In genomic region chr4:71549516-71550160, GRCh38 we compare ENCODE assay signal across 28 cellular contexts.
DNase-seq lines count a peak whose midpoint lies in the region; ATAC-seq, FAIRE-seq and TF ChIP-seq lines count a peak whose summit lies in the region.
"Had no signal": no experiment of that assay in that cellular context is flagged by ENCODE, and none has a peak within 500 bp of the region (broad histone marks: within the 10 kb centered on the region; RNA-seq: fewer than 3 reads in every experiment).

No MANE protein-coding gene starts in this region.

- in situ Hi-C loops in brain microvascular endothelial cell (cut with HindIII; ENCODE audit: low pct_ligation_motif_present, low sequenced_read_pairs) (no loop called here), HepG2 (cut with HindIII; ENCODE audit: extremely low pct_ligation_motif_present, low pct_unique_long_range_greater_than_20kb) (loop anchor here (10.0 kb wide), 1 partner anchor 365 kb away; no protein-coding TSS in a partner anchor)

- H3K27me3 ChIP-seq in brain microvascular endothelial cell (replicated peaks) (no peaks in the 10 kb centered on the region), HepG2 (ENCODE audit: control insufficient read depth in 1 of 2, insufficient read depth in 2 of 2, low read length in 2 of 2) (no peaks in the 10 kb centered on the region; a peak in 1 of 5 replicates), A673 (replicated peaks; ENCODE audit: insufficient read depth, low read depth, low read length, poor library complexity) (no peaks in the 10 kb centered on the region)
- H3K27me3 ChIP-seq: dorsolateral prefrontal cortex, tibial artery had no signal

- H2AFZ ChIP-seq in HepG2 (ENCODE audit: low read length), result no peak overlapping the region

- H3K27ac ChIP-seq in brain microvascular endothelial cell, result peak overlapping the region; percentile 63
- no peak overlapping the region for H3K27ac ChIP-seq in HepG2 (ENCODE audit: extremely low read length, insufficient read depth, low read length)
- H3K27ac ChIP-seq in A673 (ENCODE audit: low read depth, low read length, poor library complexity, severe bottlenecking), result no peak overlapping the region
- H3K27ac ChIP-seq: C4-2B, dorsolateral prefrontal cortex, tibial artery had no signal

- H3K27ac Mint-ChIP-seq in type B pancreatic cell, result peak overlapping the region; percentile 69
- H3K27ac Mint-ChIP-seq: activated B cell treated with CpG ODN at 0.5 μM for 24 hours; activated naive CD8-positive, alpha-beta T cell treated with anti-CD3 and anti-CD28 coated beads, Interleukin-2, amount 50 U/mL, for 24 hours; naive thymus-derived CD4-positive, alpha-beta T cell had no signal

- no peaks in the 10 kb centered on the region for H3K79me2 ChIP-seq in HepG2 (ENCODE audit: insufficient read depth, low read length)

- no peak for TF ChIP-seq POLR2A in HepG2 (IDR thresholded peaks at IDR 0.05; ENCODE audit: insufficient read depth in 1 of 2, low read depth in 2 of 2, low read length in 2 of 2)

- TF ChIP-seq EP300 in HepG2 (IDR thresholded peaks at IDR 0.05; ENCODE audit: low read depth in 2 of 2, low read length in 2 of 2), result no peak
- TF ChIP-seq EP300 in HepG2 (CRISPR knock-in tag; IDR thresholded peaks at IDR 0.05; ENCODE audit: borderline replicate concordance), result no peak

- peaks cover 20% of the 10 kb centered on the region for H3K4me1 ChIP-seq in HepG2 (ENCODE audit: insufficient read depth, low read length)
- H3K4me1 ChIP-seq in A673 (ENCODE audit: insufficient read depth, low read length, poor library complexity, severe bottlenecking), result no peaks in the 10 kb centered on the region

- TF ChIP-seq RAD21 in HepG2 (CRISPR knock-in tag; IDR thresholded peaks at IDR 0.05), result no peak

- H3K9me3 ChIP-seq in HepG2 (ENCODE audit: low read length) (no peaks in the 10 kb centered on the region), A673 (ENCODE audit: low read depth, low read length, poor library complexity, severe bottlenecking) (no peaks in the 10 kb centered on the region)
- H3K9me3 ChIP-seq: SK-N-SH, tibial artery had no signal

- CTCF ChIA-PET in HepG2 (lab: Yijun Ruan, JAX; ENCODE audit: low intra/inter-chr PET ratio, low total read pairs) (no interaction called here), A673 (lab: Charles Lee) (no interaction called here)

- FAIRE-seq in HepG2 (lab: Jason Lieb, UNC), result no peak
- FAIRE-seq: endothelial cell of umbilical vein, GM19239 had no signal

- 22% methylated on average over 3 of the region's 3 CpGs for WGBS in HepG2 (ENCODE audit: low lambda C conversion rate)

- ATAC-seq in HepG2 (peak; percentile 72), HG03196 (IDR thresholded peaks at IDR 0.05; ENCODE audit: unreplicated experiment) (no peak)
- ATAC-seq: activated naive CD8-positive, alpha-beta T cell treated with anti-CD3 and anti-CD28 coated beads, Interleukin-2, amount 50 U/mL, for 24 hours; activated T-cell treated with anti-CD3 and anti-CD28 coated beads, Interleukin-2, amount 50 U/mL, for 4 hours; left ventricle myocardium superior; naive thymus-derived CD4-positive, alpha-beta T cell had no signal

- peaks cover 5% of the 10 kb centered on the region for H3K9me3 Mint-ChIP-seq in type B pancreatic cell
- H3K9me3 Mint-ChIP-seq: activated B cell treated with CpG ODN at 0.5 μM for 24 hours; activated naive CD8-positive, alpha-beta T cell treated with anti-CD3 and anti-CD28 coated beads, Interleukin-2, amount 50 U/mL, for 24 hours; activated T-cell treated with anti-CD3 and anti-CD28 coated beads, Interleukin-2, amount 50 U/mL, for 4 hours; naive thymus-derived CD4-positive, alpha-beta T cell had no signal

- H3K4me2 ChIP-seq in HepG2 (ENCODE audit: low read depth, low read length), result peak overlapping the region; percentile 54
- H3K4me2 ChIP-seq: SK-N-SH had no signal

- intact Hi-C loops in HepG2 (cut with micrococcal nuclease; ENCODE audit: unreplicated experiment), result loop anchor here (10.0 kb wide), 1 partner anchor 945 kb away; no protein-coding TSS in a partner anchor
- intact Hi-C loops in A673 (cut with micrococcal nuclease; ENCODE audit: unreplicated experiment), result loop anchor here (10.0 kb wide), 2 partner anchors 165 to 365 kb away; no protein-coding TSS in a partner anchor

- H4K20me1 ChIP-seq in HepG2 (ENCODE audit: insufficient read depth, low read length), result no peaks in the 10 kb centered on the region

- H3K4me1 Mint-ChIP-seq in type B pancreatic cell (ENCODE audit: unreplicated experiment), result peaks cover 26% of the 10 kb centered on the region
- H3K4me1 Mint-ChIP-seq: activated B cell treated with CpG ODN at 0.5 μM for 24 hours; activated naive CD8-positive, alpha-beta T cell treated with anti-CD3 and anti-CD28 coated beads, Interleukin-2, amount 50 U/mL, for 24 hours had no signal

- TF ChIP-seq CTCF in brain microvascular endothelial cell (IDR thresholded peaks at IDR 0.05; ENCODE audit: low read depth, low read length, missing control alignments) (no peak), HepG2 (CRISPR knock-in tag; IDR thresholded peaks at IDR 0.05) (no peak), type B pancreatic cell (conservative IDR thresholded peaks at IDR 0.05) (no peak), A673 (conservative IDR thresholded peaks at IDR 0.05; ENCODE audit: low read depth, low read length) (no peak)

- no peaks in the 10 kb centered on the region for H3K36me3 Mint-ChIP-seq in type B pancreatic cell
- H3K36me3 Mint-ChIP-seq: naive thymus-derived CD4-positive, alpha-beta T cell had no signal

- no peak overlapping the region for H3K9ac ChIP-seq in HepG2 (ENCODE audit: insufficient read depth, low read depth, low read length)
- H3K9ac ChIP-seq: SK-N-SH had no signal

- H3K36me3 ChIP-seq in brain microvascular endothelial cell (replicated peaks), result no peaks in the 10 kb centered on the region
- no peaks in the 10 kb centered on the region for H3K36me3 ChIP-seq in HepG2 (replicated peaks in 1 of 2; ENCODE audit: control insufficient read depth in 1 of 2, insufficient read depth in 2 of 2, low read length in 2 of 2)
- no peaks in the 10 kb centered on the region for H3K36me3 ChIP-seq in A673 (ENCODE audit: insufficient read depth, low read length, poor library complexity, severe bottlenecking)

- H3K27me3 Mint-ChIP-seq in type B pancreatic cell, result no peaks in the 10 kb centered on the region
- H3K27me3 Mint-ChIP-seq: activated B cell treated with CpG ODN at 0.5 μM for 24 hours; activated naive CD8-positive, alpha-beta T cell treated with anti-CD3 and anti-CD28 coated beads, Interleukin-2, amount 50 U/mL, for 24 hours; naive thymus-derived CD4-positive, alpha-beta T cell had no signal

- DNase-seq in HT-29 (ENCODE audit: low spot score) (peak; percentile 4), brain microvascular endothelial cell (no peak), HepG2 (ENCODE audit: low spot score) (no peak), type B pancreatic cell (ENCODE audit: extremely low spot score, unreplicated experiment) (no peak), A673 (ENCODE audit: low spot score) (no peak)
- no peak for DNase-seq in stimulated activated CD4-positive, alpha-beta T cell treated with anti-CD3 and anti-CD28 coated beads, Interleukin-12 subunit alpha, Interleukin-12 subunit beta, amount 100 ng/mL, for 4 hours
- DNase-seq: activated B cell treated with CpG ODN at 0.5 μM for 24 hours; activated CD4-positive, alpha-beta T cell treated with anti-CD3 and anti-CD28 coated beads, Interleukin-2, amount 50 U/mL, for 1 hour; activated naive CD8-positive, alpha-beta T cell treated with anti-CD3 and anti-CD28 coated beads, Interleukin-2, amount 50 U/mL, for 24 hours; activated T-cell treated with anti-CD3 and anti-CD28 coated beads, Interleukin-2, amount 50 U/mL, for 4 hours; cerebellar nuclear complex; DND-41; dorsolateral prefrontal cortex; Karpas-422; left ventricle myocardium superior; midbrain; naive thymus-derived CD4-positive, alpha-beta T cell; NCI-H1930; NCI-H510A treated with DMSO at 0.1 percent for 48 hours; OCI-M1; SK-N-SH; stimulated activated CD4-positive, alpha-beta T cell treated with anti-CD3 and anti-CD28 coated beads, Interleukin-15, amount 100 ng/mL, for 24 hours; stimulated activated CD4-positive, alpha-beta T cell treated with anti-CD3 and anti-CD28 coated beads, Interleukin-4, amount 100 ng/mL, for 4 hours; tibial artery had no signal

- BruUV-seq in HepG2 (replicated peaks; lab: Mats Ljungman, UMichigan), result no TSS peak
- BruUV-seq in A673 (replicated peaks; lab: Mats Ljungman, UMichigan), result no TSS peak

- H3K4me3 ChIP-seq in brain microvascular endothelial cell (ENCODE audit: low read depth, low read length) (no peak overlapping the region), HepG2 (replicated peaks in 1 of 3; ENCODE audit: insufficient read depth in 1 of 3, low read depth in 2 of 3, low read length in 3 of 3) (no peak overlapping the region), A673 (ENCODE audit: low read depth, low read length, poor library complexity, severe bottlenecking) (no peak overlapping the region)
- H3K4me3 ChIP-seq: dorsolateral prefrontal cortex, tibial artery had no signal

- POLR2A ChIA-PET in HepG2 (lab: Yijun Ruan, JAX) (no interaction called here), A673 (lab: Charles Lee; ENCODE audit: low non-redundant PET) (no interaction called here)

- H3K4me3 Mint-ChIP-seq in type B pancreatic cell, result peak overlapping the region; percentile 9
- H3K4me3 Mint-ChIP-seq: activated B cell treated with CpG ODN at 0.5 μM for 24 hours; activated naive CD8-positive, alpha-beta T cell treated with anti-CD3 and anti-CD28 coated beads, Interleukin-2, amount 50 U/mL, for 24 hours; activated T-cell treated with anti-CD3 and anti-CD28 coated beads, Interleukin-2, amount 50 U/mL, for 4 hours; naive thymus-derived CD4-positive, alpha-beta T cell had no signal

TF ChIP-seq in HepG2, 621 proteins besides CTCF, POLR2A, EP300 and RAD21:
- peak; percentile 34; the same call in 1 of the 2 replicates for TF ChIP-seq NR2C2 (CRISPR knock-in tag; IDR thresholded peaks at IDR 0.05; ENCODE audit: borderline replicate concordance)
- TF ChIP-seq ZNF564 (CRISPR knock-in tag; IDR thresholded peaks at IDR 0.05), result no peak
- no peak for TF ChIP-seq ZKSCAN8 (CRISPR knock-in tag; IDR thresholded peaks at IDR 0.05; ENCODE audit: borderline replicate concordance)
